In the genomic region with DNA sequence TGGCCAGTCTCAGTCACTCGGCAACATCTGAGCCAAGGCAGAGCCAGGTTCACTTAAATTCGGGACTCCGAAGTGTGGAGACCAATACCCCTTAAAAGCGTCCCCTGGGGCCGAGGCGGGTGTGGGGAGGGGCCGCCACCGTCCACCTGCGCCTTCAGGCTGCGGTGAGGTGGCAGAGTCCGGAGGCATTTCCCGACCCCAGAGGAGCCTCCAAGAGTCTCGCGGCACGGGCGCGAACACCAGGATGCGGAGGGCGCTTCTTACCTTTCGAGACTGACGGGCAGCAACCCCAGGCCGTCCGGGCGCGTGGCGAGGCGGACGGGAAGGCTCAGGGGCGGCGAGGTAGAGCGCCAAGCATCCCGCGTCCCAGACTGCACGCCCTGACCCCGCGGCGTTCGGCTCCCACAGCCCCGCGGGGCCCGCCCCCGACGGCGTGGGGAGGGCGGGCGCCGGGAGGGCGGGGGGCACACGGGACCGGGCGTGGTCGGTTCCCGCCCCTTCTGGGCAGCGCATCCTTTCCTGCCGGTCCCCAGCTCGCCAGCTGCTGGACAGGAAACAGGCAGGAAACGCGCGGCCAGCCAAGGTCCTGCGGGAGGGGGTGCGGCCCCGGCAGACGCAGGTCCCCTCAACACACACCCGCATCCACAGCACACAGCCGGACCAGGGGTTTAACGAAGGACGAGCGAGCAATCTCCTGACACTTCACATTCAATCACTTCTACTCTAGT, we compare ENCODE assay signal across 8 cellular contexts. TPM values are rescaled to one million over a fixed set of nuclear protein-coding genes. Genes with fewer than 3 reads are reported as not detected.
DNase-seq lines count a peak whose midpoint lies in the region; ATAC-seq and TF ChIP-seq lines count a peak whose summit lies in the region.

A gene with protein sequence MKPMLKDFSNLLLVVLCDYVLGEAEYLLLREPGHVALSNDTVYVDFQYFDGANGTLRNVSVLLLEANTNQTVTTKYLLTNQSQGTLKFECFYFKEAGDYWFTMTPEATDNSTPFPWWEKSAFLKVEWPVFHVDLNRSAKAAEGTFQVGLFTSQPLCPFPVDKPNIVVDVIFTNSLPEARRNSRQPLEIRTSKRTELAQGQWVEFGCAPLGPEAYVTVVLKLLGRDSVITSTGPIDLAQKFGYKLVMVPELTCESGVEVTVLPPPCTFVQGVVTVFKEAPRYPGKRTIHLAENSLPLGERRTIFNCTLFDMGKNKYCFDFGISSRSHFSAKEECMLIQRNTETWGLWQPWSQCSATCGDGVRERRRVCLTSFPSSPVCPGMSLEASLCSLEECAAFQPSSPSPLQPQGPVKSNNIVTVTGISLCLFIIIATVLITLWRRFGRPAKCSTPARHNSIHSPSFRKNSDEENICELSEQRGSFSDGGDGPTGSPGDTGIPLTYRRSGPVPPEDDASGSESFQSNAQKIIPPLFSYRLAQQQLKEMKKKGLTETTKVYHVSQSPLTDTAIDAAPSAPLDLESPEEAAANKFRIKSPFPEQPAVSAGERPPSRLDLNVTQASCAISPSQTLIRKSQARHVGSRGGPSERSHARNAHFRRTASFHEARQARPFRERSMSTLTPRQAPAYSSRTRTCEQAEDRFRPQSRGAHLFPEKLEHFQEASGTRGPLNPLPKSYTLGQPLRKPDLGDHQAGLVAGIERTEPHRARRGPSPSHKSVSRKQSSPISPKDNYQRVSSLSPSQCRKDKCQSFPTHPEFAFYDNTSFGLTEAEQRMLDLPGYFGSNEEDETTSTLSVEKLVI (minus strand): TSS at position 406 of the 728 bp plus-strand sequence. CDS start 3,572 bp downstream, outside the sequence.

- WGBS in esophagus squamous epithelium, 2 donors: 0% methylated on average over 4 to 8 of the region's 68 CpGs

- DNase-seq in NOMO-1 treated with DMSO at 0.1 percent for 48 hours (lab: John Stamatoyannopoulos, UW; ENCODE audit: unreplicated experiment) (peak; percentile 4), NOMO-1 (lab: John Stamatoyannopoulos, UW; ENCODE audit: unreplicated experiment in 2 of 2) (no peak), esophagus squamous epithelium (lab: John Stamatoyannopoulos, UW) (no peak), vagina (ENCODE audit: extremely low spot score in 2 of 2) (no peak)
- peak; percentile 27 for DNase-seq in activated CD8-positive, alpha-beta T cell treated with anti-CD3 and anti-CD28 coated beads for 36 hours

- no peak within 1 kb of the TSS for H3K27ac Mint-ChIP-seq in activated CD8-positive, alpha-beta T cell treated with anti-CD3 and anti-CD28 coated beads for 36 hours

- peak; percentile 39 for ATAC-seq in HG03139 (IDR thresholded peaks at IDR 0.05; ENCODE audit: unreplicated experiment)
- peak; percentile 79 for ATAC-seq in activated CD8-positive, alpha-beta T cell treated with anti-CD3 and anti-CD28 coated beads for 36 hours
- no peak for ATAC-seq in HG02588 (IDR thresholded peaks at IDR 0.05; ENCODE audit: unreplicated experiment)

- peaks cover 6% of the 10 kb centered on the region for H3K36me3 Mint-ChIP-seq in activated CD8-positive, alpha-beta T cell treated with anti-CD3 and anti-CD28 coated beads for 36 hours (ENCODE audit: low read depth)

- H3K9me3 Mint-ChIP-seq in activated CD8-positive, alpha-beta T cell treated with anti-CD3 and anti-CD28 coated beads for 36 hours: no peaks in the 10 kb centered on the region

- H3K4me1 Mint-ChIP-seq in activated CD8-positive, alpha-beta T cell treated with anti-CD3 and anti-CD28 coated beads for 36 hours (ENCODE audit: low read depth): peaks cover 18% of the 10 kb centered on the region

- H3K4me3 ChIP-seq in esophagus squamous epithelium (peak within 1 kb of the TSS; percentile 52 to 77 (median 56)), muscle layer of duodenum (ENCODE audit: low read depth in 1 of 2, low read length in 2 of 2) (peak within 1 kb of the TSS; percentile 53 to 64), vagina (peak within 1 kb of the TSS; percentile 58 to 61)

- TF ChIP-seq POLR2A in esophagus squamous epithelium (IDR thresholded peaks at IDR 0.05) (peak in 1 of 4 donors; percentile 23), vagina (IDR thresholded peaks at IDR 0.05) (peak in 1 of 2 donors; percentile 16)

- peak within 1 kb of the TSS; percentile 62 for H3K4me3 Mint-ChIP-seq in activated CD8-positive, alpha-beta T cell treated with anti-CD3 and anti-CD28 coated beads for 36 hours

- intact Hi-C loops in activated CD8-positive, alpha-beta T cell treated with anti-CD3 and anti-CD28 coated beads for 36 hours (cut with micrococcal nuclease): no loop called here
- intact Hi-C loops in esophagus squamous epithelium (cut with DNase I) (no loop called here), vagina (cut with DNase I) (no loop called here)

- H3K4me1 ChIP-seq in esophagus squamous epithelium (peaks cover 6 to 28% (median 12%) of the 10 kb centered on the region in 3 donors), muscle layer of duodenum (ENCODE audit: control insufficient read depth in 1 of 2, insufficient read depth in 2 of 2, low read length in 2 of 2) (peaks cover 0 to 19% of the 10 kb centered on the region in 2 donors), vagina (peaks cover 20% of the 10 kb centered on the region)

- H3K9me3 ChIP-seq in esophagus squamous epithelium (no peaks in the 10 kb centered on the region), muscle layer of duodenum (ENCODE audit: control insufficient read depth in 1 of 2, low read length in 2 of 2) (no peaks in the 10 kb centered on the region), vagina (no peaks in the 10 kb centered on the region)

- CTCF ChIA-PET in activated CD8-positive, alpha-beta T cell treated with anti-CD3 and anti-CD28 coated beads for 36 hours (lab: Charles Lee): interaction anchor here (1.5 kb wide), 1 partner anchor 44 kb away, joined by 4 read pairs; no protein-coding TSS in a partner anchor

- H3K27me3 Mint-ChIP-seq in activated CD8-positive, alpha-beta T cell treated with anti-CD3 and anti-CD28 coated beads for 36 hours: peaks cover 18% of the 10 kb centered on the region

- H3K36me3 ChIP-seq in esophagus squamous epithelium: peaks cover 0 to 10% (median 0%) of the 10 kb centered on the region in 3 donors
- peaks cover 0 to 13% of the 10 kb centered on the region in 2 donors for H3K36me3 ChIP-seq in muscle layer of duodenum (ENCODE audit: control insufficient read depth in 1 of 2, insufficient read depth in 2 of 2, low read length in 2 of 2)
- H3K36me3 ChIP-seq in vagina: no peaks in the 10 kb centered on the region

- POLR2A ChIA-PET in activated CD8-positive, alpha-beta T cell treated with anti-CD3 and anti-CD28 coated beads for 36 hours (lab: Charles Lee): no interaction called here

- H3K27me3 ChIP-seq in esophagus squamous epithelium (peaks cover 0 to 6% (median 0%) of the 10 kb centered on the region in 4 donors), muscle layer of duodenum (ENCODE audit: low read depth, low read length) (peaks cover 4% of the 10 kb centered on the region), vagina (no peaks in the 10 kb centered on the region)

- H3K27ac ChIP-seq in esophagus squamous epithelium: peak within 1 kb of the TSS; percentile 57 to 77 (median 64)
- H3K27ac ChIP-seq in muscle layer of duodenum (ENCODE audit: low read length): no peak within 1 kb of the TSS
- peak within 1 kb of the TSS; percentile 62 for H3K27ac ChIP-seq in vagina

- no peak for TF ChIP-seq CTCF in activated CD8-positive, alpha-beta T cell treated with anti-CD3 and anti-CD28 coated beads for 36 hours (IDR thresholded peaks at IDR 0.05)
- TF ChIP-seq CTCF in esophagus squamous epithelium (IDR thresholded peaks at IDR 0.05) (no peak), vagina (IDR thresholded peaks at IDR 0.05) (no peak)

RNA-seq across cellular contexts. Expression of the gene that starts here (rescaled TPM):
- total RNA-seq in activated CD8-positive, alpha-beta T cell treated with anti-CD3 and anti-CD28 coated beads for 36 hours: under 1 TPM; 0.18 to 0.31 TPM
- total RNA-seq in esophagus squamous epithelium (1 to 10 TPM in 3 of 4 donors, under 1 TPM in 1; 0.64 to 7.3 (median 4.8) TPM), vagina (6.4 TPM)

Comparison
In these comparisons a context has a peak if more than half of its experiments do, and no peak if none do; other contexts are left out.
1. Peak in DNase-seq and ATAC-seq in activated CD8-positive, alpha-beta T cell treated with anti-CD3 and anti-CD28 coated beads for 36 hours; RNA of the gene not detected or under 1 TPM.